ENCODE assay signal across 15 cellular contexts in the genomic region with DNA sequence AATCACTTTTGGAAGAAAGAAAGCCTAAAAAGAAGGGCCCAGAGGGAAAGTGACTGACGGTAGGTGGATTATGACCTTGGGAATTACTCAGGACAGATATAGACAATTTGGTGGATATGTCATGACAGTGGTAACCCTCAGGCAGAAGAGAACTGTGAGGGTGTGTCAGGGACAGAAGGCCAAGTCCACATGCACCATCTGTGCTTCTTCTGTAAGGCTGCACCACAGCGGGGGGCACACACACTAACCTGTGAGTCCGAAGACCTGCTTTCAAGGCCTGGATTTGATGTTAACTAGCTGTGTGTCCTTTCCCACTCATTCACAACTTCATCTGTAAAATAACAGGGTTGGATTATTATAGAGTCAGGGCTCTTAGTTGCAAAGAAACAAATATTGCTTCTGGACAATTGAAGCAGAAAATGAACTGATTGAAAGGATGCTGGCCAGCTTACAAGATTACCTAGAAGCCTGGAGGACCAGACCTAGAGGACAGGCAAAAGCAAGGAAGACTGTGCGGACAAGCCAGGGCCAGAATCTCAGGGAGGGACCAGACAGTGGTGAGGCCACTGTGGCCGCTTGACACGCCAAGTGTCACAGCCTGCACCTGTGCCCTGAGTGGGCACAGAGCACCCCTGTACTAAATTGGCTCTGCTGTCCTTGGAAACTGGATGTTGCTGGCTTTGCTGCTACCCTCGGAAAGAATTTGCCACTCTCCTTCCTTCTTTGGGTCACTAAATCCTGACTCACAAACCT.
"Had no signal": no experiment of that assay in that cellular context is flagged by ENCODE, and none has a peak within 500 bp of the region (broad histone marks: within the 10 kb centered on the region; RNA-seq: fewer than 3 reads in every experiment).

No MANE protein-coding gene starts in this region.

- H3K4me3 ChIP-seq: lower lobe of right lung, neural progenitor cell, ovary, transverse colon had no signal

- H3K27ac ChIP-seq: brain microvascular endothelial cell, lower lobe of right lung, neural progenitor cell, ovary, transverse colon had no signal

- H3K9me3 ChIP-seq: lower lobe of right lung, ovary, transverse colon had no signal

- H3K4me1 ChIP-seq: transverse colon had no signal

- ATAC-seq: stimulated activated naive B cell treated with anti-CD40 and anti-IgM and Interleukin-4, amounts not matched to agents 10 μg/mL and 1 μg/mL and 100 μg/mL, for 72 hours; T-cell had no signal

- DNase-seq: activated CD4-positive, alpha-beta T cell treated with anti-CD3 and anti-CD28 coated beads for 1 hour; activated CD4-positive, alpha-beta T cell treated with anti-CD3 and anti-CD28 coated beads, Interleukin-2, amount 50 U/mL, for 4 hours; activated naive CD4-positive, alpha-beta T cell treated with Interleukin-2 at 50 U/mL for 16 hours; activated T-cell treated with anti-CD3 and anti-CD28 coated beads for 4 hours; anterior cingulate cortex; brain microvascular endothelial cell; erythroblast; lower lobe of right lung; ovary; stimulated activated CD4-positive, alpha-beta T cell treated with anti-CD3 and anti-CD28 coated beads, Interleukin-2, amount 100 ng/mL, for 48 hours; stimulated activated naive B cell treated with anti-CD40 and anti-IgM and Interleukin-4, amounts not matched to agents 10 μg/mL and 1 μg/mL and 100 μg/mL, for 72 hours; T-cell; T-helper 9 cell; transverse colon had no signal

- H3K27me3 ChIP-seq: brain microvascular endothelial cell, neural progenitor cell, ovary, transverse colon had no signal

- H3K36me3 ChIP-seq: brain microvascular endothelial cell, lower lobe of right lung, neural progenitor cell, ovary, transverse colon had no signal
